Comparison of ENCODE assay signal across 8 cellular contexts in genomic region chr7:5677538-5678294, GRCh38.
DNase-seq lines count a peak whose midpoint lies in the region; ATAC-seq lines count a peak whose summit lies in the region.

No MANE protein-coding gene starts in this region.

- peak overlapping the region; percentile 88 for H3K27ac ChIP-seq in Karpas-422 (ENCODE audit: low read length)
- H3K27ac ChIP-seq in cingulate gyrus (ENCODE audit: low read depth, low read length): peak overlapping the region; percentile 54

- peaks cover 53% of the 10 kb centered on the region for H3K4me1 ChIP-seq in Karpas-422 (ENCODE audit: low read length)

- no peak overlapping the region for H3K4me3 ChIP-seq in Karpas-422 (ENCODE audit: low read length)

- H2AFZ ChIP-seq in Karpas-422 (ENCODE audit: low read length): no peak overlapping the region

- H3K4me2 ChIP-seq in Karpas-422 (ENCODE audit: low read depth, low read length, poor library complexity, severe bottlenecking): peak overlapping the region; percentile 58

- H3K36me3 ChIP-seq in Karpas-422 (ENCODE audit: insufficient read depth, low read length): no peaks in the 10 kb centered on the region

- no peaks in the 10 kb centered on the region for H3K27me3 ChIP-seq in Karpas-422 (ENCODE audit: low read length)

- H4K20me1 ChIP-seq in Karpas-422 (ENCODE audit: insufficient read depth, low read depth, low read length): no peaks in the 10 kb centered on the region

- DNase-seq in DMS79 treated with DMSO at 0.1 percent for 48 hours (lab: John Stamatoyannopoulos, UW) (peak; percentile 6), DMS79 (lab: John Stamatoyannopoulos, UW) (no peak), Karpas-422 (peak; percentile 92), T-helper 1 cell (peak in 3 of 5 donors; percentile 21 to 40 (median 40)), left kidney (ENCODE audit: low read depth, low spot score) (peak; percentile 81)
- DNase-seq in stimulated activated CD8-positive, alpha-beta memory T cell treated with anti-CD3 and anti-CD28 coated beads, Interleukin-4, amount 100 ng/mL, for 48 hours: peak; percentile 56

- peaks cover 24% of the 10 kb centered on the region for H3K79me2 ChIP-seq in Karpas-422 (ENCODE audit: low read length)

- no peaks in the 10 kb centered on the region for H3K9me3 ChIP-seq in Karpas-422 (ENCODE audit: low read length)

- H3K9me2 ChIP-seq in Karpas-422 (replicated peaks; ENCODE audit: insufficient read depth, low read length): no peaks in the 10 kb centered on the region

- H3K9ac ChIP-seq in Karpas-422 (ENCODE audit: low read length): peak overlapping the region; percentile 55; the same call in 1 of the 2 replicates

- ATAC-seq in GM19395 (IDR thresholded peaks at IDR 0.05; ENCODE audit: unreplicated experiment): no peak
